ENCODE assay signal across 10 cellular contexts in the genomic region with DNA sequence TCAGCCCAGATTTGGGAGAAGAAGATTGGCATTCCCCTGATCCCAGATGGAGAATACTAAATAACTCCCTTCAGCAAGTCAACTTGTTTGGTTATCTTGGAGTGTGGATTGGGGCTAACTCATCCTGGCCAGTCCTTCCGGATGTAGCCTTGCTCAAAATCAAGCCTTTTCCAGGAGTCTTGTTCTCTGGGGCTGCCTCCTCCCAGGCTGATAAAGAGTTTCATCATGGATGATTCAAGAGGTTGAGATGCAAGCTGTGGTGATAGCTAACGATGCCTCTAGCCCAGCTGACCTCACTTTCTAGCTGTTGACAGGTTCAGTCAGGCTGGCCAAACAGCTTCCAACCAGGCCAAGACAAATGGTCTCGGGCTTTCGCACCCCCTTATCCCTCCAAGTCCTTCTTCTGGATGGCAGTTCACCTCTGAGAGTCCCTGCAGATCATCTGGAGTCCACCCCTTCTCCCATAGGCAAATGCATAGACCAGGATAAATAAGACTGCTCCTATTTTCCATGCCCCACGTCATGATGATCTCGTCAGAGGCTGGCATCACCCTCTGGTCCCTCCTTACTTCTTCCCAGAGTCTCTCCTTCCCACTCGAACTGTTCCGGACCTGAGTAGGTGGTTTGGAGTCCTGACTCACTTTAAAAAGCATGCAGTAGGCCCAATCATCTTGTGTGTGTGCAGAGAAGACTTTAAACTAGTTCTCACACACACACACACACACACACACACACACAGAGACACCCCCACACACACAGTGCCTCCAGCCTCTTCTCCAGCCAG.
A peak's percentile ranks its signal among the peaks of the same experiment; 100 is the strongest.
DNase-seq lines count a peak whose midpoint lies in the region; ATAC-seq, FAIRE-seq and TF ChIP-seq lines count a peak whose summit lies in the region.
"Had no signal": no experiment of that assay in that cellular context is flagged by ENCODE, and none has a peak within 500 bp of the region (broad histone marks: within the 10 kb centered on the region; RNA-seq: fewer than 3 reads in every experiment).

No MANE protein-coding gene starts in this region.

- CTCF ChIA-PET in A549 (lab: Yijun Ruan, JAX): no interaction called here

- no peaks in the 10 kb centered on the region for H3K9me2 ChIP-seq in Karpas-422 (replicated peaks; ENCODE audit: insufficient read depth, low read length)

- peak; percentile 63 to 67; a peak in 5 of 6 replicates for ATAC-seq in A549
- peak; percentile 32 for ATAC-seq in lung (ENCODE audit: insufficient read depth, low FRiP score)

- 77% methylated on average over 8 of the region's 8 CpGs for WGBS in A549 (ENCODE audit: missing lambda C conversion rate)
- 74 to 85% methylated on average over 8 of the region's 8 CpGs for WGBS in lung, 2 donors

- H3K4me3 ChIP-seq in A549 (no peak overlapping the region), Karpas-422 (ENCODE audit: low read length) (no peak overlapping the region), lung (no peak overlapping the region), WERI-Rb-1 (ENCODE audit: low read depth, low read length) (no peak overlapping the region)

- no peak overlapping the region for H3K27ac ChIP-seq in A549
- no peak overlapping the region for H3K27ac ChIP-seq in Karpas-422 (ENCODE audit: low read length)
- no peak overlapping the region for H3K27ac ChIP-seq in epithelial cell of prostate
- H3K27ac ChIP-seq in lung (ENCODE audit: low read depth in 1 of 2, low read length in 1 of 2): no peak overlapping the region
- no peak overlapping the region for H3K27ac ChIP-seq in WERI-Rb-1

- H3K4me1 ChIP-seq in A549: 0 out of 3 replicates have a peak, but pooled peaks cover 3% of the 10 kb centered on the region
- H3K4me1 ChIP-seq in Karpas-422 (ENCODE audit: low read length): peaks cover 58% of the 10 kb centered on the region
- H3K4me1 ChIP-seq in lung (ENCODE audit: control insufficient read depth in 2 of 2, insufficient read depth in 2 of 2, low read length in 2 of 2): peaks cover 0 to 3% of the 10 kb centered on the region in 2 donors

- FAIRE-seq in A549 (lab: Jason Lieb, UNC): no peak

- peak in 1 of 2 experiments; percentile 18 for DNase-seq in A549 (ENCODE audit: low read depth in 1 of 2, low spot score in 1 of 2)
- no peak for DNase-seq in Karpas-422
- peak; percentile 22 for DNase-seq in epithelial cell of prostate (ENCODE audit: low read depth, low spot score)
- DNase-seq in lung (ENCODE audit: low spot score): peak; percentile 38
- no peak for DNase-seq in NCI-H1930 (lab: John Stamatoyannopoulos, UW)
- DNase-seq in NCI-H187 treated with DMSO at 0.1 percent for 48 hours (lab: John Stamatoyannopoulos, UW): no peak
- no peak for DNase-seq in WERI-Rb-1
- no peak for DNase-seq in GM19238 (ENCODE audit: insufficient read length, low spot score)
- DNase-seq: activated T-cell treated with anti-CD3 and anti-CD28 coated beads for 4 hours, AML-193 had no signal

- H4K20me1 ChIP-seq in Karpas-422 (ENCODE audit: insufficient read depth, low read depth, low read length): no peaks in the 10 kb centered on the region

- POLR2A ChIA-PET in A549 (lab: Yijun Ruan, JAX): no interaction called here

- H2AFZ ChIP-seq in Karpas-422 (ENCODE audit: low read length): peak overlapping the region; percentile 42; the same call in 1 of the 2 replicates

- no peak for TF ChIP-seq EP300 in A549 (IDR thresholded peaks at IDR 0.05)

- TF ChIP-seq RAD21 in A549 (conservative IDR thresholded peaks at IDR 0.05 in 1 of 2, IDR thresholded peaks at IDR 0.05 in 1 of 2): no peak

- H3K9me3 ChIP-seq in A549 (no peaks in the 10 kb centered on the region; the same call in 2 of the 3 replicates), Karpas-422 (ENCODE audit: low read length) (no peaks in the 10 kb centered on the region), lung (ENCODE audit: control insufficient read depth in 2 of 2, insufficient read depth in 1 of 2, low read length in 1 of 2) (peaks cover 0 to 8% of the 10 kb centered on the region in 2 donors), WERI-Rb-1 (ENCODE audit: severe bottlenecking) (peaks cover 5% of the 10 kb centered on the region)

- H3K4me2 ChIP-seq in A549 (no peak overlapping the region), Karpas-422 (ENCODE audit: low read depth, low read length, poor library complexity, severe bottlenecking) (no peak overlapping the region)

- H3K36me3 ChIP-seq in Karpas-422 (ENCODE audit: insufficient read depth, low read length) (no peaks in the 10 kb centered on the region; the same call in 1 of the 2 replicates), lung (ENCODE audit: control insufficient read depth in 2 of 2, insufficient read depth in 2 of 2, low read length in 2 of 2) (no peaks in the 10 kb centered on the region), WERI-Rb-1 (no peaks in the 10 kb centered on the region)

- TF ChIP-seq CTCF in A549 (IDR thresholded peaks at IDR 0.05): no peak
- no peak for TF ChIP-seq CTCF in lung (IDR thresholded peaks at IDR 0.05; ENCODE audit: control extremely low read depth, extremely low read depth)
- TF ChIP-seq CTCF in WERI-Rb-1 (IDR thresholded peaks at IDR 0.05; ENCODE audit: low read depth, low read length): no peak

- TF ChIP-seq POLR2A in A549 (IDR thresholded peaks at IDR 0.05; ENCODE audit: low read length): no peak

- H3K27me3 ChIP-seq in Karpas-422 (ENCODE audit: low read length) (no peaks in the 10 kb centered on the region), lung (ENCODE audit: control insufficient read depth, insufficient read depth) (no peaks in the 10 kb centered on the region), WERI-Rb-1 (ENCODE audit: insufficient read depth, low read depth, severe bottlenecking) (peaks cover 65% of the 10 kb centered on the region)

- no peak overlapping the region for H3K9ac ChIP-seq in Karpas-422 (ENCODE audit: low read length)

- H3K79me2 ChIP-seq in Karpas-422 (ENCODE audit: low read length): no peaks in the 10 kb centered on the region

TF ChIP-seq in A549, 52 proteins besides CTCF, POLR2A, EP300 and RAD21:
- TF ChIP-seq SREBF2 (IDR thresholded peaks at IDR 0.05): no peak
- no peak for TF ChIP-seq RARB (CRISPR knock-in tag; IDR thresholded peaks at IDR 0.05)
- TF ChIP-seq, protein P1, sequence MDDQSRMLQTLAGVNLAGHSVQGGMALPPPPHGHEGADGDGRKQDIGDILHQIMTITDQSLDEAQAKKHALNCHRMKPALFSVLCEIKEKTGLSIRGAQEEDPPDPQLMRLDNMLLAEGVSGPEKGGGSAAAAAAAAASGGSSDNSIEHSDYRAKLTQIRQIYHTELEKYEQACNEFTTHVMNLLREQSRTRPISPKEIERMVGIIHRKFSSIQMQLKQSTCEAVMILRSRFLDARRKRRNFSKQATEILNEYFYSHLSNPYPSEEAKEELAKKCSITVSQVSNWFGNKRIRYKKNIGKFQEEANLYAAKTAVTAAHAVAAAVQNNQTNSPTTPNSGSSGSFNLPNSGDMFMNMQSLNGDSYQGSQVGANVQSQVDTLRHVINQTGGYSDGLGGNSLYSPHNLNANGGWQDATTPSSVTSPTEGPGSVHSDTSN (IDR thresholded peaks at IDR 0.05): no peak
- TF ChIP-seq, protein P2, sequence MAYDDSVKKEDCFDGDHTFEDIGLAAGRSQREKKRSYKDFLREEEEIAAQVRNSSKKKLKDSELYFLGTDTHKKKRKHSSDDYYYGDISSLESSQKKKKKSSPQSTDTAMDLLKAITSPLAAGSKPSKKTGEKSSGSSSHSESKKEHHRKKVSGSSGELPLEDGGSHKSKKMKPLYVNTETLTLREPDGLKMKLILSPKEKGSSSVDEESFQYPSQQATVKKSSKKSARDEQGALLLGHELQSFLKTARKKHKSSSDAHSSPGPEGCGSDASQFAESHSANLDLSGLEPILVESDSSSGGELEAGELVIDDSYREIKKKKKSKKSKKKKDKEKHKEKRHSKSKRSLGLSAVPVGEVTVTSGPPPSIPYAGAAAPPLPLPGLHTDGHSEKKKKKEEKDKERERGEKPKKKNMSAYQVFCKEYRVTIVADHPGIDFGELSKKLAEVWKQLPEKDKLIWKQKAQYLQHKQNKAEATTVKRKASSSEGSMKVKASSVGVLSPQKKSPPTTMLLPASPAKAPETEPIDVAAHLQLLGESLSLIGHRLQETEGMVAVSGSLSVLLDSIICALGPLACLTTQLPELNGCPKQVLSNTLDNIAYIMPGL (CRISPR knock-in tag; IDR thresholded peaks at IDR 0.05; ENCODE audit: borderline replicate concordance): no peak

Comparison
In these comparisons a context has a peak if more than half of its experiments do, and no peak if none do; other contexts are left out.
1. DNase-seq: peak in epithelial cell of prostate (single experiment) and lung (single experiment); none in Karpas-422 (single experiment), NCI-H1930 (0 of 2), NCI-H187 treated with DMSO at 0.1 percent for 48 hours (single experiment), WERI-Rb-1 (single experiment) and GM19238 (single experiment).